19 cellular contexts compared by ENCODE assay signal in the genomic region with DNA sequence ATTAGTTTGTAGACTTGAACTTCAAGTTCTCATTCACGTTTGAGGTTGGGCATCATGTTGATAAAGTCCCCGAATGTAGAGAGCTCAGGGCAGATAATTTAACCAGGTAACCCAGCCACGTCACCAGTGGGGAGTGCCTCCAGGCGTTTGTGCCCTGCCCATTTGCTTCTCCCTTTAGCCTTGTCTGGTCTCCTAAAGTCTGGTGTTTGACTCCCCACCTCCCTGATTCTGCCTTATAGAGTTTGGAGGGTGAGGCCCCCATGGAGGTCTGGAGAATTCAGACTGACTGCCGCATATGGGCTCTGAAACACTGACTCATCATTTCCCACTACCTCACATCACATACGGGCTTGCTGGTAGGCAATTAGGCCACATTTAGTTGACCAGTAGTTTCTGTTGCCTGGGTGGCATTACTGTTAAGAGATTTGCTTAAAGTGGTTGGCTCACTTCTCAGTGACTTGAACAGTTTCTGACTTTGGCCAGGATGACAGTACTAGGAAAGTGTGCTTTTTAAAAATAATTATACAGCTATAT.
DNase-seq lines count a peak whose midpoint lies in the region; ATAC-seq and TF ChIP-seq lines count a peak whose summit lies in the region.
"Had no signal": no experiment of that assay in that cellular context is flagged by ENCODE, and none has a peak within 500 bp of the region (broad histone marks: within the 10 kb centered on the region; RNA-seq: fewer than 3 reads in every experiment).

No MANE protein-coding gene starts in this region.

- no peaks in the 10 kb centered on the region for H3K9me2 ChIP-seq in GM23338 (ENCODE audit: insufficient read depth)
- H3K9me2 ChIP-seq in MM.1S (replicated peaks; ENCODE audit: insufficient read depth, low read length) = no peaks in the 10 kb centered on the region

- H3K9me3 Mint-ChIP-seq in GM23338 (no peaks in the 10 kb centered on the region), neural progenitor cell (no peaks in the 10 kb centered on the region)
- H3K9me3 Mint-ChIP-seq: activated naive CD8-positive, alpha-beta T cell treated with anti-CD3 and anti-CD28 coated beads, Interleukin-2, amount 10 ng/mL, durations not matched to agents 7 days and 5 days; dendritic cell treated with granulocyte-macrophage colony-stimulating factor and Interleukin-4, amounts not matched to agents 40 ng/mL and 50 ng/mL, for 4 days; nephron had no signal

- H3K4me1 Mint-ChIP-seq in GM23338 = peaks cover 2% of the 10 kb centered on the region; the same call in 1 of the 3 replicates
- H3K4me1 Mint-ChIP-seq in neural progenitor cell = no peaks in the 10 kb centered on the region

- H2AFZ ChIP-seq in GM23338 (no peak overlapping the region), MM.1S (ENCODE audit: low read length) (no peak overlapping the region), parathyroid adenoma (no peak overlapping the region), neural progenitor cell (replicated peaks) (no peak overlapping the region)

- H4K20me1 ChIP-seq in GM23338 (replicated peaks; ENCODE audit: insufficient read depth) (peaks cover 21% of the 10 kb centered on the region), MM.1S (ENCODE audit: insufficient read depth, low read length) (no peaks in the 10 kb centered on the region; the same call in 1 of the 2 replicates), neural progenitor cell (ENCODE audit: low read depth) (peaks cover 40% of the 10 kb centered on the region)

- H3K36me3 ChIP-seq in GM23338 (ENCODE audit: insufficient read depth) (peaks cover 14% of the 10 kb centered on the region), MM.1S (replicated peaks; ENCODE audit: insufficient read depth, low read length) (peaks cover 5% of the 10 kb centered on the region; the same call in 1 of the 2 replicates), parathyroid adenoma (ENCODE audit: control insufficient read depth, insufficient read depth, low read length) (no peaks in the 10 kb centered on the region), mucosa of descending colon (ENCODE audit: low read depth) (no peaks in the 10 kb centered on the region), neural progenitor cell (no peaks in the 10 kb centered on the region)

- no peak overlapping the region for H3K9ac ChIP-seq in MM.1S (ENCODE audit: low read length)
- no peak overlapping the region for H3K9ac ChIP-seq in parathyroid adenoma
- no peak overlapping the region for H3K9ac ChIP-seq in neural progenitor cell

- H3K27me3 ChIP-seq in GM23338 (ENCODE audit: insufficient read depth) = no peaks in the 10 kb centered on the region
- no peaks in the 10 kb centered on the region for H3K27me3 ChIP-seq in MM.1S (replicated peaks; ENCODE audit: insufficient read depth, low read length)
- H3K27me3 ChIP-seq in parathyroid adenoma (ENCODE audit: control insufficient read depth, insufficient read depth, low read length) = no peaks in the 10 kb centered on the region
- H3K27me3 ChIP-seq in neural progenitor cell = no peaks in the 10 kb centered on the region
- H3K27me3 ChIP-seq: thyroid gland had no signal

- no peak overlapping the region for H3K27ac ChIP-seq in GM23338 (ENCODE audit: low read depth)
- H3K27ac ChIP-seq in MM.1S (ENCODE audit: low read length) = peak overlapping the region; percentile 39; the same call in 1 of the 2 replicates
- H3K27ac ChIP-seq in parathyroid adenoma = peak overlapping the region; percentile 74
- no peak overlapping the region for H3K27ac ChIP-seq in neural progenitor cell
- H3K27ac ChIP-seq: RWPE1 had no signal

- peaks cover 5% of the 10 kb centered on the region for H3K27me3 Mint-ChIP-seq in GM23338 (ENCODE audit: insufficient read depth, low read depth, poor library complexity)
- H3K27me3 Mint-ChIP-seq in neural progenitor cell (ENCODE audit: insufficient read depth, low read depth) = peaks cover 2% of the 10 kb centered on the region
- H3K27me3 Mint-ChIP-seq: activated naive CD8-positive, alpha-beta T cell treated with anti-CD3 and anti-CD28 coated beads, Interleukin-2, amount 10 ng/mL, durations not matched to agents 7 days and 5 days; dendritic cell treated with granulocyte-macrophage colony-stimulating factor and Interleukin-4, amounts not matched to agents 40 ng/mL and 50 ng/mL, for 4 days had no signal

- H3K4me3 Mint-ChIP-seq in GM23338 (no peak overlapping the region), neural progenitor cell (no peak overlapping the region)
- H3K4me3 Mint-ChIP-seq: activated naive CD8-positive, alpha-beta T cell treated with anti-CD3 and anti-CD28 coated beads, Interleukin-2, amount 10 ng/mL, durations not matched to agents 7 days and 5 days; dendritic cell treated with granulocyte-macrophage colony-stimulating factor and Interleukin-4, amounts not matched to agents 40 ng/mL and 50 ng/mL, for 4 days; nephron had no signal

- intact Hi-C loops in mucosa of descending colon (cut with DNase I, micrococcal nuclease) = no loop called here

- peaks cover 44% of the 10 kb centered on the region for H3K36me3 Mint-ChIP-seq in GM23338 (ENCODE audit: low read depth)
- H3K36me3 Mint-ChIP-seq in neural progenitor cell = peaks cover 31% of the 10 kb centered on the region

- H3K9me3 ChIP-seq in MM.1S (replicated peaks; ENCODE audit: insufficient read depth, low read length) (no peaks in the 10 kb centered on the region), parathyroid adenoma (ENCODE audit: control insufficient read depth, low read length) (no peaks in the 10 kb centered on the region), mucosa of descending colon (no peaks in the 10 kb centered on the region), neural progenitor cell (ENCODE audit: low read depth) (no peaks in the 10 kb centered on the region)
- H3K9me3 ChIP-seq: Caco-2, thyroid gland had no signal

- H3F3A ChIP-seq in GM23338 (replicated peaks; ENCODE audit: low read depth) (peaks cover 14% of the 10 kb centered on the region), MM.1S (ENCODE audit: insufficient read depth, low read length) (peaks cover 16% of the 10 kb centered on the region), neural progenitor cell (ENCODE audit: low read depth) (peaks cover 16% of the 10 kb centered on the region)

- H3K4me3 ChIP-seq in GM23338 (no peak overlapping the region), MM.1S (ENCODE audit: low read length) (no peak overlapping the region), parathyroid adenoma (ENCODE audit: low read depth, low read length) (no peak overlapping the region), mucosa of descending colon (no peak overlapping the region), neural progenitor cell (no peak overlapping the region)
- H3K4me3 ChIP-seq: thyroid gland had no signal

- DNase-seq in GM23338 (ENCODE audit: low spot score) (no peak), MM.1S (peak; percentile 71), dermis blood vessel endothelial cell (peak; percentile 20), GM19240 (ENCODE audit: insufficient read length, low spot score) (no peak), mucosa of descending colon (no peak), neural progenitor cell (ENCODE audit: low spot score) (no peak)
- DNase-seq: activated naive CD8-positive, alpha-beta T cell treated with anti-CD3 and anti-CD28 coated beads, Interleukin-2, amount 10 ng/mL, durations not matched to agents 7 days and 5 days; Caco-2; foreskin fibroblast; Karpas-422; kidney glomerular epithelial cell; NCI-H1092 treated with DMSO at 0.1 percent for 48 hours; NCI-H2107; NCI-H524; thyroid gland had no signal

- no peak for ATAC-seq in GM23338
- ATAC-seq in mucosa of descending colon = no peak

- H3K27ac Mint-ChIP-seq in GM23338 = 0 out of 2 replicates have a peak overlapping the region, but pooled peaks have one; percentile 36
- H3K27ac Mint-ChIP-seq in neural progenitor cell = no peak overlapping the region
- H3K27ac Mint-ChIP-seq: activated naive CD8-positive, alpha-beta T cell treated with anti-CD3 and anti-CD28 coated beads, Interleukin-2, amount 10 ng/mL, durations not matched to agents 7 days and 5 days; dendritic cell treated with granulocyte-macrophage colony-stimulating factor and Interleukin-4, amounts not matched to agents 40 ng/mL and 50 ng/mL, for 4 days; nephron had no signal

- TF ChIP-seq CTCF in GM23338 (conservative IDR thresholded peaks at IDR 0.05; ENCODE audit: low read depth in 2 of 2) (no peak), MM.1S (IDR thresholded peaks at IDR 0.05; ENCODE audit: low read length) (no peak), parathyroid adenoma (IDR thresholded peaks at IDR 0.05) (no peak), mucosa of descending colon (IDR thresholded peaks at IDR 0.05) (no peak), neural progenitor cell (IDR thresholded peaks at IDR 0.05) (no peak)

- no peak overlapping the region for H3K4me2 ChIP-seq in GM23338
- no peak overlapping the region for H3K4me2 ChIP-seq in MM.1S (ENCODE audit: low read depth, low read length)
- H3K4me2 ChIP-seq in parathyroid adenoma (ENCODE audit: low read length) = peak overlapping the region; percentile 22
- no peak overlapping the region for H3K4me2 ChIP-seq in neural progenitor cell

- H3K79me2 ChIP-seq in GM23338 (replicated peaks; ENCODE audit: insufficient read depth) (peaks cover 16% of the 10 kb centered on the region), MM.1S (ENCODE audit: low read length) (peaks cover 20% of the 10 kb centered on the region), parathyroid adenoma (no peaks in the 10 kb centered on the region), neural progenitor cell (ENCODE audit: low read depth) (peaks cover 18% of the 10 kb centered on the region)

- H3K4me1 ChIP-seq in GM23338 (ENCODE audit: insufficient read depth) (no peaks in the 10 kb centered on the region), MM.1S (ENCODE audit: low read length) (peaks cover 16% of the 10 kb centered on the region), parathyroid adenoma (peaks cover 19% of the 10 kb centered on the region), mucosa of descending colon (ENCODE audit: low read depth) (no peaks in the 10 kb centered on the region), neural progenitor cell (no peaks in the 10 kb centered on the region)
- H3K4me1 ChIP-seq: Caco-2 had no signal

Comparison
In these comparisons a context has a peak if more than half of its experiments do, and no peak if none do; other contexts are left out.
1. DNase-seq: peak in MM.1S (single experiment) and dermis blood vessel endothelial cell (single experiment); none in GM23338 (single experiment), GM19240 (single experiment), mucosa of descending colon (0 of 3) and neural progenitor cell (single experiment).
2. H3K27ac ChIP-seq: peak in MM.1S (single experiment) and parathyroid adenoma (single experiment); none in GM23338 (single experiment) and neural progenitor cell (single experiment).